In the genomic region with DNA sequence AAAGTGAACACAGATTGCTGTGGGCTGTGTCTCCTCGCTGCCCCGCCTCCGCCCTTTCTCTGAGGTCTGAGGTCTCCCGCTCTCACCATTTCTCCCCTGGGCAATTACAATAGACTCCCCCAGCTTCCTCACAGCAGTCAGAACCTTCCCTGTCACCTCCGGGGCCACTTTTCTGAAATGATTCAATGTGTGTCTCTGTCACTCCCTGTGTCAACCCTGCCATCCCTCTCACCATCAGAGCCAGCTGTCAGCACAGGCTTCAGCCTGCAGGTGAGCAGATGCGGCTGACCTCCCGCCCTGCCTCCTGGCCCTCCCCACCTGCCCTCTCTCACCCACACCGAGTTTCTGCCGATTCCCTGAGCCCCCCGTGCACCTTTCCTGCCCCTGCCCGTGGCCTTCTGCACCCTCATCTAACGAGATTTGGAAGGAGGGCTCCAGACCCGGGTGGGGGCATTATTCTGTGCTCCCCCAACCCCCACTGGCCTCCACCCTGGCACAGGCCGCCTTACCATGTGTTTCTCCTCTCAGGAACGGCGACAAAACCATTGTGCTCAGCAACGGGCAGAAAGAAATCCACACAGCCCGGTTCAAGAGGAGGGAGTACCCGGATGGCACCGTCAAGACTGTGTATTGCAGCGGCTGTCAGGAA, we compare ENCODE assay signal across 16 cellular contexts. TPM values are rescaled to one million over a fixed set of nuclear protein-coding genes. Genes with fewer than 3 reads are reported as not detected.
"Had no signal": no experiment of that assay in that cellular context is flagged by ENCODE, and none has a peak within 500 bp of the region (broad histone marks: within the 10 kb centered on the region; RNA-seq: fewer than 3 reads in every experiment).

No MANE protein-coding gene starts in this region.

RNA-seq across cellular contexts. Expression of a gene that starts 38.3 kb away (rescaled TPM):
- total RNA-seq: esophagus mucosa; fibroblast of lung; gastrocnemius medialis; heart right ventricle; left lobe of liver; lower leg skin; mammary epithelial cell; mesenteric fat pad; mononuclear cell; naive thymus-derived CD8-positive, alpha-beta T cell; posterior vena cava; right atrium auricular region; sigmoid colon; suprapubic skin; thyroid gland had no signal
- polyA plus RNA-seq: fibroblast of lung; heart right ventricle; mammary epithelial cell; naive thymus-derived CD8-positive, alpha-beta T cell; ovary had no signal
